Comparison of ENCODE assay signal across 10 cellular contexts in the genomic region with DNA sequence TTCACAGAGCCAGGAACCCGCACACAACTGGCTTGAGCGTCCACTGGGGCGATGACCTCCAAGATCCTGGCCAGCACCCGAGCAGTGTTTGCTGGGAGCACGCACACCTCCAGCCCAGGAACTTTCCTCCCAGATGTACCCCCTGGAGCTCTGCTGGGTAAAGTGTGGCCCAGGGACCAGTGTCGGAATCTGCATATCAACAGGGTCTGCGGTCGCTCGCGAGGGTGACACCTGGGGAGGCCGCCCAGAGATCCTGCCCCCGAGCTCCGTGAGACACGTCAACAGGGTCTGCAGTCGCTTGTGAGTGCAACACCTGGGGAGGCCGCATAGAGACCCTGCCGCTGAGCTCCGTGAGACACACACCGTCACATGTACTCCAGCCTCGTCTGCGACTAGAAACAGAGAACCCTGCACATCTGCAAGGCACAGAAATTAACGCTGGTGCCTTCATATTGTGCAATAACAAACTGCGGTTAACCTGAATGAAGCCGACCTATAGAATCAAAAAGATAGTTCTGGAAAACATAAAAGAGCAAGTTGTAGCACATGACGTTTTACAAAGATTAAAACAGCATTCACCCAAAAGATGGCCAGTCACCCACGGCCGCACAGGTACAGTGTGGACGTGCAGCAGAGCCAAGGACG.
DNase-seq lines count a peak whose midpoint lies in the region; ATAC-seq and TF ChIP-seq lines count a peak whose summit lies in the region.
"Had no signal": no experiment of that assay in that cellular context is flagged by ENCODE, and none has a peak within 500 bp of the region (broad histone marks: within the 10 kb centered on the region; RNA-seq: fewer than 3 reads in every experiment).

No MANE protein-coding gene starts in this region.

- no peak overlapping the region for H3K27ac ChIP-seq in stomach

- H3K4me1 Mint-ChIP-seq in activated CD8-positive, alpha-beta T cell treated with anti-CD3 and anti-CD28 coated beads for 36 hours (ENCODE audit: low read depth), result peaks cover 30% of the 10 kb centered on the region
- H3K4me1 Mint-ChIP-seq in naive thymus-derived CD8-positive, alpha-beta T cell, result peaks cover 18 to 62% (median 44%) of the 10 kb centered on the region in 4 donors

- ATAC-seq in activated CD8-positive, alpha-beta T cell treated with anti-CD3 and anti-CD28 coated beads for 36 hours, result no peak
- no peak for ATAC-seq in naive thymus-derived CD8-positive, alpha-beta T cell

- H3K4me3 ChIP-seq in GM08714 (ENCODE audit: low read length) (peak overlapping the region; percentile 77; the same call in 1 of the 2 replicates), stomach (peak overlapping the region in 2 of 4 donors; percentile 47 to 64)

- peaks cover 0 to 35% (median 0%) of the 10 kb centered on the region in 3 donors for H3K27me3 ChIP-seq in stomach
- H3K27me3 ChIP-seq: tibial nerve had no signal

- H3K36me3 Mint-ChIP-seq in activated CD8-positive, alpha-beta T cell treated with anti-CD3 and anti-CD28 coated beads for 36 hours (ENCODE audit: low read depth), result peaks cover 40% of the 10 kb centered on the region
- H3K36me3 Mint-ChIP-seq in naive thymus-derived CD8-positive, alpha-beta T cell, result peaks cover 0 to 25% (median 2%) of the 10 kb centered on the region in 3 donors

- no peaks in the 10 kb centered on the region for H3K9me3 Mint-ChIP-seq in activated CD8-positive, alpha-beta T cell treated with anti-CD3 and anti-CD28 coated beads for 36 hours
- H3K9me3 Mint-ChIP-seq in naive thymus-derived CD8-positive, alpha-beta T cell, result no peaks in the 10 kb centered on the region

- no peaks in the 10 kb centered on the region for H3K36me3 ChIP-seq in stomach
- H3K36me3 ChIP-seq: tibial nerve had no signal

- peaks cover 0 to 6% (median 3%) of the 10 kb centered on the region in 4 donors for H3K9me3 ChIP-seq in stomach

- CTCF ChIA-PET in activated CD8-positive, alpha-beta T cell treated with anti-CD3 and anti-CD28 coated beads for 36 hours (lab: Charles Lee), result no interaction called here

- peak; percentile 5 for DNase-seq in SIG-M5 treated with dmso at 0.1 percent for 504 hours (lab: John Stamatoyannopoulos, UW; ENCODE audit: unreplicated experiment)
- DNase-seq in SIG-M5 (lab: John Stamatoyannopoulos, UW), result no peak
- no peak for DNase-seq in activated CD8-positive, alpha-beta T cell treated with anti-CD3 and anti-CD28 coated beads for 36 hours
- no peak for DNase-seq in naive thymus-derived CD8-positive, alpha-beta T cell
- no peak for DNase-seq in kidney glomerular epithelial cell (lab: John Stamatoyannopoulos, UW)
- DNase-seq in NCI-H146 treated with DMSO at 0.1 percent for 48 hours (lab: John Stamatoyannopoulos, UW; ENCODE audit: unreplicated experiment), result no peak
- no peak for DNase-seq in stomach

- no peaks in the 10 kb centered on the region for H3K27me3 Mint-ChIP-seq in activated CD8-positive, alpha-beta T cell treated with anti-CD3 and anti-CD28 coated beads for 36 hours
- H3K27me3 Mint-ChIP-seq in naive thymus-derived CD8-positive, alpha-beta T cell, result no peaks in the 10 kb centered on the region

- POLR2A ChIA-PET in activated CD8-positive, alpha-beta T cell treated with anti-CD3 and anti-CD28 coated beads for 36 hours (lab: Charles Lee), result no interaction called here
- POLR2A ChIA-PET in naive thymus-derived CD8-positive, alpha-beta T cell (lab: Charles Lee), result no interaction called here

- no peak for TF ChIP-seq POLR2A in stomach (IDR thresholded peaks at IDR 0.05)

- TF ChIP-seq EP300 in stomach (IDR thresholded peaks at IDR 0.05), result no peak

- peak overlapping the region; percentile 97 for H3K4me3 Mint-ChIP-seq in activated CD8-positive, alpha-beta T cell treated with anti-CD3 and anti-CD28 coated beads for 36 hours
- peak overlapping the region; percentile 48 to 96 (median 89) for H3K4me3 Mint-ChIP-seq in naive thymus-derived CD8-positive, alpha-beta T cell
- H3K4me3 Mint-ChIP-seq: nephron had no signal

- intact Hi-C loops in activated CD8-positive, alpha-beta T cell treated with anti-CD3 and anti-CD28 coated beads for 36 hours (cut with micrococcal nuclease), result no loop called here
- intact Hi-C loops in stomach (cut with DNase I; ENCODE audit: low total_unique reads), result no loop called here

- no peak overlapping the region for H3K27ac Mint-ChIP-seq in activated CD8-positive, alpha-beta T cell treated with anti-CD3 and anti-CD28 coated beads for 36 hours
- peak overlapping the region in 7 of 10 donors; percentile 7 to 81 (median 60) for H3K27ac Mint-ChIP-seq in naive thymus-derived CD8-positive, alpha-beta T cell
- H3K27ac Mint-ChIP-seq: nephron had no signal

- peaks cover 0 to 18% (median 0%) of the 10 kb centered on the region in 4 donors for H3K4me1 ChIP-seq in stomach

- WGBS in stomach, 5 donors, result 58 to 67% (median 61%) methylated on average over 20 to 29 of the region's 29 CpGs

- no peak for TF ChIP-seq CTCF in activated CD8-positive, alpha-beta T cell treated with anti-CD3 and anti-CD28 coated beads for 36 hours (IDR thresholded peaks at IDR 0.05)
- no peak for TF ChIP-seq CTCF in stomach (IDR thresholded peaks at IDR 0.05)
